ENCODE assay signal across 7 cellular contexts in the genomic region with DNA sequence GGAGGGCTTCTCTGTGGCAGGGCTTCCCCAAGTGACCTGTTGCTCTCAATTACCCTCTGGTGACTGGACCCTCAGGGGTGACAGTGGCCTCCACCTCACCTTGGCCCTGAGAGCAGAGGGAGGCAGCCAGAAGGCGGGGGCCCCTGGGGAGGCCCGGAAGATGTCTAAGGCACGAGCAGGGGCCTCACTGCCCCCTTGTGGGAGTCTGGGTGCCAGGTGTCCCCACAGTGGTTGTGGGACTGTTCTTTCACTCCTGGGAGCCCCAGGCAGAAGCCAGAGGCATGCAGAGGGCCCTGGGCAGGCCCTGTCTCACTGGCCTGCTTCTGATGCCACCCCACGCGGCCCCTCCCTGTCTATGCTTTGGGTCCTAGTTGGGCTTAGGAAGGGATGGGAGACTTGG. TPM values are rescaled to one million over a fixed set of nuclear protein-coding genes. Genes with fewer than 3 reads are reported as not detected.
DNase-seq lines count a peak whose midpoint lies in the region; ATAC-seq, FAIRE-seq and TF ChIP-seq lines count a peak whose summit lies in the region.
"Not testable (repeated sequence)": the region's sequence is repeated elsewhere in the genome, so short reads cannot be mapped to it uniquely, and the experiment has no call there.

No MANE protein-coding gene starts in this region.

- H3K36me3 ChIP-seq in OCI-LY3 (replicated peaks; ENCODE audit: low read depth, low read length); GM12878 (ENCODE audit: control insufficient read depth in 2 of 2, insufficient read depth in 2 of 2, low read length in 1 of 2); mucosa of descending colon (ENCODE audit: low read depth): not testable (repeated sequence)

- not testable (repeated sequence) for H4K20me1 ChIP-seq in OCI-LY3 (ENCODE audit: insufficient read depth, low read length); GM12878 (ENCODE audit: control insufficient read depth, insufficient read depth)

- in situ Hi-C loops in GM13977 (cut with MboI; ENCODE audit: low pct_unique_long_range_greater_than_20kb, low sequenced_read_pairs, unreplicated experiment) = loop anchor here (5.0 kb wide), 1 partner anchor 122 kb away; no protein-coding TSS in a partner anchor
- in situ Hi-C loops in GM12878 (cut with MboI) = loop anchor here (10.0 kb wide), 1 partner anchor 119 kb away; no protein-coding TSS in a partner anchor

- SMC1A ChIA-PET in GM12878 (lab: Charles Lee; ENCODE audit: uncharacterized antibody, unreplicated experiment) = not testable (repeated sequence)

- POLR2A ChIA-PET in GM10248 (lab: Yijun Ruan, JAX); GM12878 (lab: Charles Lee): not testable (repeated sequence)

- not testable (repeated sequence) for H3K27me3 ChIP-seq in OCI-LY3 (ENCODE audit: low read depth, low read length); GM12878 (replicated peaks in 1 of 2; ENCODE audit: control insufficient read depth in 2 of 2, insufficient read depth in 2 of 2, low read length in 1 of 2)

- 19% methylated on average over 5 of the region's 5 CpGs for WGBS in GM12878 (ENCODE audit: insufficient coverage, insufficient replicate concordance, low lambda C conversion rate, missing lambda C conversion rate)

- not testable (repeated sequence) for H3K79me2 ChIP-seq in OCI-LY3 (ENCODE audit: low read length); GM12878 (ENCODE audit: control insufficient read depth, insufficient read depth, low read length)

- not testable (repeated sequence) for BruUV-seq in GM12878 (replicated peaks; lab: Mats Ljungman, UMichigan)

- TF ChIP-seq CTCF in GM10248 (IDR thresholded peaks at IDR 0.05; ENCODE audit: control extremely low read depth, extremely low read depth, low read depth, missing control alignments) (peak; percentile 16), GM13977 (IDR thresholded peaks at IDR 0.05; ENCODE audit: extremely low read depth, insufficient read depth, missing control alignments) (peak; percentile 26), OCI-LY3 (IDR thresholded peaks at IDR 0.05; ENCODE audit: low read depth, low read length) (peak; percentile 33; the same call in 1 of the 2 replicates), GM12878 (IDR thresholded peaks at IDR 0.05 in 2 of 3, conservative IDR thresholded peaks at IDR 0.05 in 1 of 3; ENCODE audit: control insufficient read depth in 2 of 3, extremely low read depth in 1 of 3, insufficient read depth in 1 of 3, low read depth in 3 of 3, low read length in 3 of 3) (peak; percentile 12 to 19 (median 13); a peak in 3 of 6 replicates)
- not testable (repeated sequence) for TF ChIP-seq CTCF in mucosa of descending colon (IDR thresholded peaks at IDR 0.05)

- H3K9ac ChIP-seq in OCI-LY3 (ENCODE audit: low read length) = peak overlapping the region; percentile 77
- not testable (repeated sequence) for H3K9ac ChIP-seq in GM12878 (ENCODE audit: control insufficient read depth, insufficient read depth, low read length)

- peak overlapping the region; percentile 92 for H3K27ac ChIP-seq in OCI-LY3 (ENCODE audit: low read length)
- not testable (repeated sequence) for H3K27ac ChIP-seq in GM12878 (ENCODE audit: control insufficient read depth, insufficient read depth)

- not testable (repeated sequence) for FAIRE-seq in GM12878 (lab: Jason Lieb, UNC)

- not testable (repeated sequence) for H2AFZ ChIP-seq in OCI-LY3 (ENCODE audit: low read depth, low read length); GM12878 (ENCODE audit: control insufficient read depth, low read depth, low read length)

- TF ChIP-seq POLR2A in GM12878 (IDR thresholded peaks at IDR 0.05; ENCODE audit: low read depth, low read length) = not testable (repeated sequence)

- peak; percentile 41 for TF ChIP-seq RAD21 in GM12878 (IDR thresholded peaks at IDR 0.05; ENCODE audit: insufficient read depth, low read depth, low read length)

- CTCF ChIA-PET in GM10248 (lab: Yijun Ruan, JAX); GM12878 (lab: Yijun Ruan, JAX): not testable (repeated sequence)

- not testable (repeated sequence) for H3K9me3 ChIP-seq in OCI-LY3 (ENCODE audit: insufficient read depth, low read length); GM12878 (replicated peaks; ENCODE audit: control insufficient read depth, insufficient read depth, low read length); mucosa of descending colon

- TF ChIP-seq EP300 in GM12878 (IDR thresholded peaks at IDR 0.05; ENCODE audit: borderline replicate concordance in 1 of 2, control insufficient read depth in 1 of 2, low read depth in 2 of 2, low read length in 2 of 2) = not testable (repeated sequence)

- H3K4me1 ChIP-seq in OCI-LY3 (ENCODE audit: low read length) (peaks cover 43% of the 10 kb centered on the region), GM12878 (ENCODE audit: control insufficient read depth, insufficient read depth, low read length) (peaks cover 24% of the 10 kb centered on the region)
- H3K4me1 ChIP-seq in mucosa of descending colon (ENCODE audit: low read depth) = not testable (repeated sequence)

- peak overlapping the region; percentile 9; the same call in 1 of the 2 replicates for H3K4me3 ChIP-seq in OCI-LY3 (ENCODE audit: low read length)
- not testable (repeated sequence) for H3K4me3 ChIP-seq in GM12878, mucosa of descending colon

- ATAC-seq in GM19351 (IDR thresholded peaks at IDR 0.05; ENCODE audit: unreplicated experiment) = peak; percentile 33
- ATAC-seq in HG03108 (IDR thresholded peaks at IDR 0.05; ENCODE audit: unreplicated experiment) = peak; percentile 21
- ATAC-seq in GM12878 = peak; percentile 65
- ATAC-seq in mucosa of descending colon = peak; percentile 19

- peak overlapping the region; percentile 38 for H3K4me2 ChIP-seq in OCI-LY3 (ENCODE audit: low read length)
- H3K4me2 ChIP-seq in GM12878 (ENCODE audit: control insufficient read depth, insufficient read depth) = 0 out of 2 replicates have a peak overlapping the region, but pooled peaks have one; percentile 7

- not testable (repeated sequence) for DNase-seq in GM10248 (ENCODE audit: extremely low spot score); GM12878 (ENCODE audit: low read depth, low spot score)
- peak; percentile 31 for DNase-seq in GM13977 (ENCODE audit: low spot score)
- DNase-seq in mucosa of descending colon = peak in 1 of 3 donors; percentile 55

- intact Hi-C loops in GM12878 (cut with micrococcal nuclease; ENCODE audit: unreplicated experiment) = not testable (repeated sequence)
- intact Hi-C loops in mucosa of descending colon (cut with DNase I, micrococcal nuclease) = loop anchor here (5.0 to 10.0 kb wide), 2 partner anchors 119 to 122 kb away; no protein-coding TSS in a partner anchor

- RAD21 ChIA-PET in GM12878 (lab: Charles Lee; ENCODE audit: unreplicated experiment) = interaction anchor here (0.6 kb wide), 1 partner anchor 1489 kb away, joined by 4 read pairs; no protein-coding TSS in a partner anchor

TF ChIP-seq in GM12878, 131 proteins besides CTCF, POLR2A, EP300 and RAD21:
- TF ChIP-seq SMC3 (IDR thresholded peaks at IDR 0.05; ENCODE audit: borderline replicate concordance, low read length) (peak; percentile 45; the same call in 1 of the 2 replicates), TCF3 (IDR thresholded peaks at IDR 0.05; ENCODE audit: borderline replicate concordance, insufficient read depth, low read depth, low read length) (0 out of 2 replicates have a peak, but pooled peaks have one; percentile 16), TCF12 (IDR thresholded peaks at IDR 0.05; ENCODE audit: low read depth, low read length) (0 out of 2 replicates have a peak, but pooled peaks have one; percentile 35)
TF ChIP-seq in GM12878: peak in this region for 3; not testable (repeated sequence) for 128.

RNA-seq across cellular contexts. Expression of gene TMEM121, which starts 59.3 kb away (rescaled TPM):
- 2.2 and 2.7 TPM in 2 replicates for total RNA-seq in GM12878 (2013; cell fraction: nucleolus; rRNA removed)
- total RNA-seq in GM12878 (2014; rRNA removed) (4.9 and 6.6 TPM in 2 replicates), GM12878 (2014; rRNA removed; fragmentation: Illumina TruSeq; extraction: Trizol) (0.09 and 0.13 TPM in 2 replicates), GM12878 (2021) (3.2 and 3.4 TPM in 2 replicates), mucosa of descending colon (1 to 10 TPM in 2 of 3 donors, under 1 TPM in 1; 0.38 to 4.0 (median 1.0) TPM)
- not detected for polyA plus RNA-seq in GM12878 (2011; ENCODE audit: low read depth)
- polyA plus RNA-seq in GM12878 (2011; rRNA removed) (0.04 TPM in 1 of 2 replicates, not detected in the other), GM12878 (2014; fragmentation: Illumina TruSeq; extraction: Trizol) (not detected in 2 replicates), GM12878 (2014; fragmentation: Nextera tagmentation; extraction: Ambion mirVana) (under 1 TPM in 1 of 2 experiments, not detected in 1; 0.27 TPM), GM12878 (2014; rRNA removed) (3.1 and 4.9 TPM in 2 replicates), GM12878 (2016; fragmentation: Nextera tagmentation; extraction: Ambion mirVana) (1 to 10 TPM in 1 of 2 experiments, under 1 TPM in 1; 0.49 to 1.9 TPM)
- 0.13 TPM in 1 of 2 replicates, not detected in the other for polyA plus RNA-seq in GM12878 (2011; cell fraction: cytosol; rRNA removed)
- polyA plus RNA-seq in GM12878 (2011; cell fraction: nucleus; rRNA removed) = 0.07 and 0.12 TPM in 2 replicates
- polyA plus RNA-seq in GM12878 (2012) = 0.30 and 0.35 TPM in 2 replicates
- polyA minus RNA-seq in GM12878 (2011; rRNA and poly(A)+ RNA removed) = not detected in 2 replicates
- polyA minus RNA-seq in GM12878 (2011; cell fraction: cytosol; rRNA and poly(A)+ RNA removed) = not detected in 2 replicates
- 0.12 and 0.29 TPM in 2 replicates for polyA minus RNA-seq in GM12878 (2011; cell fraction: nucleus; rRNA and poly(A)+ RNA removed)
